15 cellular contexts compared by ENCODE assay signal in genomic region chr11:71585673-71586072, GRCh38. TPM values are rescaled to one million over a fixed set of nuclear protein-coding genes. Genes with fewer than 3 reads are reported as not detected.
"Had no signal": no experiment of that assay in that cellular context is flagged by ENCODE, and none has a peak within 500 bp of the region (broad histone marks: within the 10 kb centered on the region; RNA-seq: fewer than 3 reads in every experiment).

No MANE protein-coding gene starts in this region.

RNA-seq across cellular contexts. Expression of gene KRTAP5-11, which starts 3.0 kb away (rescaled TPM):
- total RNA-seq: stomach, subcutaneous adipose tissue, temporal lobe, testis, thoracic aorta, thyroid gland, tibial nerve, transverse colon, upper lobe of left lung, upper lobe of right lung, ureter, urinary bladder, uterus, vagina had no signal
- polyA plus RNA-seq: stomach, thymus, urinary bladder had no signal

RNA-seq across cellular contexts. Expression of gene KRTAP5-10, which starts 20.3 kb away (rescaled TPM):
- total RNA-seq: stomach, subcutaneous adipose tissue, temporal lobe, testis, thoracic aorta, thyroid gland, tibial nerve, upper lobe of right lung, urinary bladder, vagina had no signal
- polyA plus RNA-seq: stomach had no signal

RNA-seq across cellular contexts. Expression of gene KRTAP5-9, which starts 37.5 kb away (rescaled TPM):
- total RNA-seq: stomach, temporal lobe, thoracic aorta, upper lobe of right lung, urinary bladder, uterus, vagina had no signal

RNA-seq across cellular contexts. Expression of gene KRTAP5-8, which starts 47.8 kb away (rescaled TPM):
- total RNA-seq: temporal lobe, upper lobe of right lung, urinary bladder, vagina had no signal

RNA-seq across cellular contexts. Expression of gene KRTAP5-7, which starts 58.6 kb away (rescaled TPM):
- total RNA-seq: temporal lobe, thoracic aorta, vagina had no signal
